Comparison of ENCODE assay signal across 19 cellular contexts in genomic region chr12:110708917-110709316, GRCh38. TPM values are rescaled to one million over a fixed set of nuclear protein-coding genes. Genes with fewer than 3 reads are reported as not detected.
DNase-seq lines count a peak whose midpoint lies in the region; ATAC-seq and TF ChIP-seq lines count a peak whose summit lies in the region.
"Had no signal": no experiment of that assay in that cellular context is flagged by ENCODE, and none has a peak within 500 bp of the region (broad histone marks: within the 10 kb centered on the region; RNA-seq: fewer than 3 reads in every experiment).

No MANE protein-coding gene starts in this region.

- no peak overlapping the region for H2AFZ ChIP-seq in H9 (ENCODE audit: low read length)

- H3K4me3 ChIP-seq in choroid plexus epithelial cell (ENCODE audit: low read depth, low read length) (no peak overlapping the region), upper lobe of right lung (no peak overlapping the region)
- H3K4me3 ChIP-seq: A549; BLaER1 treated with 17β-estradiol and CSF1 and Interleukin-3, amounts not matched to agents 10 nM and 100 nM had no signal

- H3K9me3 ChIP-seq in H9 (ENCODE audit: control insufficient read depth, low read depth, low read length) (no peaks in the 10 kb centered on the region), upper lobe of right lung (no peaks in the 10 kb centered on the region)
- H3K9me3 ChIP-seq: A549; BLaER1 treated with 17β-estradiol and CSF1 and Interleukin-3, amounts not matched to agents 10 nM and 100 nM; Caco-2 had no signal

- H2AK5ac ChIP-seq in H9 (ENCODE audit: insufficient read length, low read length) = no peak overlapping the region

- H3K27ac Mint-ChIP-seq in H9 = no peak overlapping the region
- peak overlapping the region; percentile 23 for H3K27ac Mint-ChIP-seq in activated T-helper 17 cell treated with anti-CD3 and anti-CD28 coated beads, Interleukin-2, amount 50 U/mL, for 72 hours
- no peak overlapping the region for H3K27ac Mint-ChIP-seq in endothelial cell (ENCODE audit: unreplicated experiment)
- H3K27ac Mint-ChIP-seq: B cell; CD4-positive, alpha-beta T cell; CD8-positive, alpha-beta T cell had no signal

- no peak overlapping the region for H3K4me2 ChIP-seq in H9 (ENCODE audit: insufficient read depth, insufficient read length, low read length)
- H3K4me2 ChIP-seq: A549; BLaER1 treated with 17β-estradiol and CSF1 and Interleukin-3, amounts not matched to agents 10 nM and 100 nM had no signal

- H3K9ac ChIP-seq in H9 (ENCODE audit: extremely low read depth, insufficient read length, low read length) = no peak overlapping the region
- H3K9ac ChIP-seq: BLaER1 treated with 17β-estradiol and CSF1 and Interleukin-3, amounts not matched to agents 10 nM and 100 nM had no signal

- H3K27me3 ChIP-seq in H9 (ENCODE audit: insufficient read depth, low read length) (no peaks in the 10 kb centered on the region), upper lobe of right lung (no peaks in the 10 kb centered on the region)
- H3K27me3 ChIP-seq: BLaER1 treated with 17β-estradiol and CSF1 and Interleukin-3, amounts not matched to agents 10 nM and 100 nM had no signal

- peaks cover 0 to 3% of the 10 kb centered on the region in 2 experiments; a peak in 1 of 5 replicates for H3K9me3 Mint-ChIP-seq in H9
- no peaks in the 10 kb centered on the region for H3K9me3 Mint-ChIP-seq in activated T-helper 17 cell treated with anti-CD3 and anti-CD28 coated beads, Interleukin-2, amount 50 U/mL, for 72 hours
- no peaks in the 10 kb centered on the region for H3K9me3 Mint-ChIP-seq in endothelial cell (ENCODE audit: unreplicated experiment)
- H3K9me3 Mint-ChIP-seq: CD4-positive, alpha-beta T cell; CD8-positive, alpha-beta T cell had no signal

- no peaks in the 10 kb centered on the region for H3K4me1 Mint-ChIP-seq in H9
- peaks cover 5% of the 10 kb centered on the region for H3K4me1 Mint-ChIP-seq in activated T-helper 17 cell treated with anti-CD3 and anti-CD28 coated beads, Interleukin-2, amount 50 U/mL, for 72 hours
- H3K4me1 Mint-ChIP-seq in endothelial cell (ENCODE audit: unreplicated experiment) = no peaks in the 10 kb centered on the region

- H2BK12ac ChIP-seq in H9 (ENCODE audit: insufficient read length, low read depth, low read length) = no peak overlapping the region

- H3K79me2 ChIP-seq in H9 (ENCODE audit: insufficient read depth, low read length) = no peaks in the 10 kb centered on the region

- no peaks in the 10 kb centered on the region for H3K36me3 ChIP-seq in upper lobe of right lung

- no peaks in the 10 kb centered on the region for H3K23me2 ChIP-seq in H9 (ENCODE audit: insufficient read length, low read depth, low read length, poor library complexity, severe bottlenecking)

- H3K56ac ChIP-seq in H9 (ENCODE audit: insufficient read length, low read depth, low read length) = no peak overlapping the region

- H3K79me1 ChIP-seq in H9 (ENCODE audit: insufficient read depth, low read depth, low read length, poor library complexity, severe bottlenecking) = no peaks in the 10 kb centered on the region

- no peaks in the 10 kb centered on the region for H4K20me1 ChIP-seq in H9 (ENCODE audit: control insufficient read depth, insufficient read depth, insufficient read length)
- H4K20me1 ChIP-seq: BLaER1 treated with 17β-estradiol and CSF1 and Interleukin-3, amounts not matched to agents 10 nM and 100 nM had no signal

- no peaks in the 10 kb centered on the region for H3K4me1 ChIP-seq in H9 (ENCODE audit: insufficient read depth, low read length)
- no peaks in the 10 kb centered on the region for H3K4me1 ChIP-seq in upper lobe of right lung
- H3K4me1 ChIP-seq: A549; BLaER1 treated with 17β-estradiol and CSF1 and Interleukin-3, amounts not matched to agents 10 nM and 100 nM; Caco-2 had no signal

- H2BK120ac ChIP-seq in H9 (ENCODE audit: low read depth, low read length, poor library complexity, severe bottlenecking) = no peak overlapping the region

- H3T11ph ChIP-seq in H9 (ENCODE audit: low read length) = no peak overlapping the region

- no peak overlapping the region for H4K91ac ChIP-seq in H9 (ENCODE audit: insufficient read length, low read depth, low read length)

- TF ChIP-seq CTCF in H9 (conservative IDR thresholded peaks at IDR 0.05) = peak; percentile 13; the same call in 1 of the 3 replicates
- TF ChIP-seq CTCF in choroid plexus epithelial cell (conservative IDR thresholded peaks at IDR 0.05; ENCODE audit: low read depth, low read length) = peak; percentile 7
- no peak for TF ChIP-seq CTCF in endothelial cell (IDR thresholded peaks at IDR 0.05; ENCODE audit: unreplicated experiment)
- no peak for TF ChIP-seq CTCF in upper lobe of right lung (IDR thresholded peaks at IDR 0.05)

- H3K18ac ChIP-seq in H9 (ENCODE audit: insufficient read length, low read depth, low read length) = no peak overlapping the region

- H3K27me3 Mint-ChIP-seq in H9 (ENCODE audit: low read depth) (no peaks in the 10 kb centered on the region), endothelial cell (ENCODE audit: unreplicated experiment) (peaks cover 3% of the 10 kb centered on the region)
- H3K27me3 Mint-ChIP-seq in activated T-helper 17 cell treated with anti-CD3 and anti-CD28 coated beads, Interleukin-2, amount 50 U/mL, for 72 hours = no peaks in the 10 kb centered on the region
- H3K27me3 Mint-ChIP-seq: B cell; CD4-positive, alpha-beta T cell had no signal

- no peak overlapping the region for H3K4me3 Mint-ChIP-seq in H9
- no peak overlapping the region for H3K4me3 Mint-ChIP-seq in activated T-helper 17 cell treated with anti-CD3 and anti-CD28 coated beads, Interleukin-2, amount 50 U/mL, for 72 hours
- H3K4me3 Mint-ChIP-seq in endothelial cell (ENCODE audit: unreplicated experiment) = peak overlapping the region; percentile 6
- H3K4me3 Mint-ChIP-seq: B cell; CD4-positive, alpha-beta T cell; CD8-positive, alpha-beta T cell had no signal

- H3K23ac ChIP-seq in H9 (ENCODE audit: insufficient read length, low read depth, low read length) = no peak overlapping the region

- ATAC-seq in activated T-helper 17 cell treated with anti-CD3 and anti-CD28 coated beads, Interleukin-2, amount 50 U/mL, for 72 hours (replicated peaks) = no peak
- ATAC-seq in GM21825 (IDR thresholded peaks at IDR 0.05; ENCODE audit: unreplicated experiment) = no peak
- no peak for ATAC-seq in upper lobe of right lung
- ATAC-seq: A549; CD8-positive, alpha-beta T cell had no signal

- H2BK15ac ChIP-seq in H9 (ENCODE audit: low read depth, low read length) = no peak overlapping the region

- no peak overlapping the region for H3K14ac ChIP-seq in H9 (ENCODE audit: insufficient read depth, low read length)

- H2BK20ac ChIP-seq in H9 (ENCODE audit: low read depth, low read length, poor library complexity, severe bottlenecking) = no peak overlapping the region

- WGBS in H9 (ENCODE audit: extremely low coverage, insufficient read length, low lambda C conversion rate) = no CpG with 5 or more reads among the region's 4 CpGs

- no peak overlapping the region for H4K5ac ChIP-seq in H9 (ENCODE audit: insufficient read length, low read depth, low read length)

- H3K27ac ChIP-seq in H9 (ENCODE audit: insufficient read length, low read depth, low read length) = no peak overlapping the region
- H3K27ac ChIP-seq in upper lobe of right lung = no peak overlapping the region
- H3K27ac ChIP-seq: 22Rv1; A549; BLaER1 treated with 17β-estradiol and CSF1 and Interleukin-3, amounts not matched to agents 10 nM and 100 nM; C4-2B had no signal

- intact Hi-C loops in upper lobe of right lung (cut with DNase I) = no loop called here

- H3K4ac ChIP-seq in H9 (ENCODE audit: low read depth, low read length) = no peak overlapping the region

- no peak overlapping the region for H4K8ac ChIP-seq in H9 (replicated peaks; ENCODE audit: insufficient read length, low read depth, low read length)

- no peak for DNase-seq in H9
- no peak for DNase-seq in choroid plexus epithelial cell (ENCODE audit: low read depth)
- no peak for DNase-seq in endothelial cell (ENCODE audit: low spot score)
- no peak for DNase-seq in upper lobe of right lung
- no peak for DNase-seq in OCI-M2 (lab: John Stamatoyannopoulos, UW; ENCODE audit: unreplicated experiment)
- DNase-seq: AML-193; Caco-2; Calu3; CD4-positive, alpha-beta T cell; CD8-positive, alpha-beta T cell; DMS79 treated with DMSO at 0.1 percent for 48 hours; GF-D8 had no signal

- H3K36me3 Mint-ChIP-seq in H9 (ENCODE audit: insufficient read depth in 1 of 3, low read depth in 3 of 3) = peaks cover 0 to 4% (median 0%) of the 10 kb centered on the region in 3 experiments; a peak in 3 of 7 replicates
- no peaks in the 10 kb centered on the region for H3K36me3 Mint-ChIP-seq in activated T-helper 17 cell treated with anti-CD3 and anti-CD28 coated beads, Interleukin-2, amount 50 U/mL, for 72 hours (ENCODE audit: low read depth)
- no peaks in the 10 kb centered on the region for H3K36me3 Mint-ChIP-seq in endothelial cell (ENCODE audit: low read depth, unreplicated experiment)
- H3K36me3 Mint-ChIP-seq: CD8-positive, alpha-beta T cell had no signal

- no peak overlapping the region for H2BK5ac ChIP-seq in H9 (ENCODE audit: insufficient read length, low read length)

RNA-seq across cellular contexts. Expression of gene HVCN1, which starts 20.0 kb away (rescaled TPM):
- total RNA-seq in H9 (2021) (5.2 and 5.5 TPM in 2 replicates), endothelial cell (ENCODE audit: unreplicated experiment) (11.9 TPM), upper lobe of right lung (21.3 TPM)
- total RNA-seq in activated T-helper 17 cell treated with anti-CD3 and anti-CD28 coated beads, Interleukin-2, amount 50 U/mL, for 72 hours = 1 to 10 TPM in 1 of 2 donors, under 1 TPM in 1; 0.71 to 1.7 TPM

RNA-seq across cellular contexts. Expression of gene PPP1CC, which starts 33.8 kb away (rescaled TPM):
- total RNA-seq in H9 (2021) (286 and 290 TPM in 2 replicates), endothelial cell (ENCODE audit: unreplicated experiment) (152 TPM), upper lobe of right lung (90.6 TPM)
- 100 to 1,000 TPM; 185 to 259 TPM for total RNA-seq in activated T-helper 17 cell treated with anti-CD3 and anti-CD28 coated beads, Interleukin-2, amount 50 U/mL, for 72 hours

Comparison
In these comparisons a context has a peak if more than half of its experiments do, and no peak if none do; other contexts are left out.
1. CTCF ChIP-seq: peak in H9 (single experiment) and choroid plexus epithelial cell (single experiment); none in endothelial cell (single experiment) and upper lobe of right lung (single experiment).